ENCODE assay signal across 8 cellular contexts in the genomic region with DNA sequence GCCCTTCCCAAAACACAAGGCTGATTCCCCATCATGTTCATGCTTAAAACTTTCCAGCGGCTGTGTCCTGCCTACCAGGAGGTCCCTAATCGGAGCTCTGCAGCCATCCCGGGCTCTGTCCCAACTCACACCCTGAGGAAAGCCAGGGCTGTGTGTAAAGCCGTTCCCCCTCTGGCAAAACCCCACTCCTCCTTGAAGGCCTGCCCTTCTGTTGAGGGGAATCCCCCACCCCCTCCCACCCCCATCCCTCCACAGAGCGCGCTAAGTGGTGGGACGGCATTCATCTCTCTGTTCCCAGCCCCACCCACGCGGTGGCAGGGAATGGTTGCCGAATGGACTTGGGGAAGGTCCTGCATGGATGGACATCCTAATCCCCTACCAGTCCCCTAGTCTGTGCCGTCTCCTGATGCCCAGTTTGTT. TPM values are rescaled to one million over a fixed set of nuclear protein-coding genes. Genes with fewer than 3 reads are reported as not detected.
DNase-seq lines count a peak whose midpoint lies in the region; TF ChIP-seq lines count a peak whose summit lies in the region.

No MANE protein-coding gene starts in this region.

- no TSS peak for BruUV-seq in A673 (replicated peaks; lab: Mats Ljungman, UMichigan)

- H3K9ac ChIP-seq in Loucy (ENCODE audit: low read depth, low read length, poor library complexity, severe bottlenecking), result peak overlapping the region; percentile 71

- POLR2A ChIA-PET in A673 (lab: Charles Lee; ENCODE audit: low non-redundant PET), result no interaction called here

- H3K27ac ChIP-seq in A673 (ENCODE audit: low read depth, low read length, poor library complexity, severe bottlenecking) (peak overlapping the region; percentile 70), coronary artery (peak overlapping the region; percentile 99), muscle layer of duodenum (ENCODE audit: low read length) (peak overlapping the region; percentile 63)

- no peaks in the 10 kb centered on the region for H3K27me3 ChIP-seq in A673 (replicated peaks; ENCODE audit: insufficient read depth, low read depth, low read length, poor library complexity)
- no peaks in the 10 kb centered on the region for H3K27me3 ChIP-seq in Loucy (ENCODE audit: insufficient read depth, low read length, poor library complexity, severe bottlenecking)
- no peaks in the 10 kb centered on the region for H3K27me3 ChIP-seq in muscle layer of duodenum (ENCODE audit: low read depth, low read length)

- H2AFZ ChIP-seq in Loucy (ENCODE audit: low read length), result peak overlapping the region; percentile 81

- peaks cover 3% of the 10 kb centered on the region for H4K20me1 ChIP-seq in Loucy (ENCODE audit: insufficient read depth, low read length, poor library complexity, severe bottlenecking)

- H3K4me1 ChIP-seq in A673 (ENCODE audit: insufficient read depth, low read length, poor library complexity, severe bottlenecking) (no peaks in the 10 kb centered on the region), Loucy (ENCODE audit: insufficient read depth, low read length, poor library complexity, severe bottlenecking) (peaks cover 8% of the 10 kb centered on the region), muscle layer of duodenum (ENCODE audit: control insufficient read depth in 1 of 2, insufficient read depth in 2 of 2, low read length in 2 of 2) (peaks cover 3 to 19% of the 10 kb centered on the region in 2 donors)

- no peak for DNase-seq in A673 (ENCODE audit: low spot score)
- no peak for DNase-seq in coronary artery (ENCODE audit: low spot score)
- no peak for DNase-seq in effector CD4-positive, alpha-beta T cell
- DNase-seq in stimulated activated CD4-positive, alpha-beta T cell treated with anti-CD3 and anti-CD28 coated beads, Interleukin-4, amount 100 ng/mL, for 24 hours, result no peak
- no peak for DNase-seq in HCEC 1CT
- DNase-seq in C1 segment of cervical spinal cord (lab: John Stamatoyannopoulos, UW), result no peak

- peak overlapping the region; percentile 87 for H3K4me2 ChIP-seq in Loucy (ENCODE audit: low read depth, low read length, poor library complexity, severe bottlenecking)

- H3F3A ChIP-seq in Loucy (ENCODE audit: low read depth), result no peaks in the 10 kb centered on the region

- intact Hi-C loops in A673 (cut with micrococcal nuclease; ENCODE audit: unreplicated experiment), result no loop called here

- H3K9me3 ChIP-seq in A673 (ENCODE audit: low read depth, low read length, poor library complexity, severe bottlenecking) (no peaks in the 10 kb centered on the region), Loucy (ENCODE audit: insufficient read depth, low read depth, low read length) (no peaks in the 10 kb centered on the region), muscle layer of duodenum (ENCODE audit: control insufficient read depth in 1 of 2, low read length in 2 of 2) (no peaks in the 10 kb centered on the region)

- H3K4me3 ChIP-seq in A673 (ENCODE audit: low read depth, low read length, poor library complexity, severe bottlenecking) (peak overlapping the region; percentile 95), Loucy (ENCODE audit: low read length, poor library complexity, severe bottlenecking) (peak overlapping the region; percentile 95), coronary artery (peak overlapping the region; percentile 95), muscle layer of duodenum (ENCODE audit: low read depth in 1 of 2, low read length in 2 of 2) (peak overlapping the region; percentile 67 to 93)

- no peaks in the 10 kb centered on the region for H3K9me2 ChIP-seq in Loucy (replicated peaks; ENCODE audit: low read depth, low read length)

- CTCF ChIA-PET in A673 (lab: Charles Lee), result no interaction called here

- H3K36me3 ChIP-seq in A673 (ENCODE audit: insufficient read depth, low read length, poor library complexity, severe bottlenecking) (no peaks in the 10 kb centered on the region), Loucy (ENCODE audit: insufficient read depth, low read length) (no peaks in the 10 kb centered on the region), muscle layer of duodenum (ENCODE audit: control insufficient read depth in 1 of 2, insufficient read depth in 2 of 2, low read length in 2 of 2) (peaks cover 0 to 9% of the 10 kb centered on the region in 2 donors)

- TF ChIP-seq CTCF in A673 (conservative IDR thresholded peaks at IDR 0.05; ENCODE audit: low read depth, low read length) (no peak), Loucy (conservative IDR thresholded peaks at IDR 0.05; ENCODE audit: low read length) (no peak), coronary artery (IDR thresholded peaks at IDR 0.05) (no peak)

- no peaks in the 10 kb centered on the region for H3K79me2 ChIP-seq in Loucy (ENCODE audit: insufficient read depth, low read length)

RNA-seq across cellular contexts. Expression of a gene that starts 0.7 kb away (rescaled TPM):
- 18.7 and 18.9 TPM in 2 replicates for total RNA-seq in A673 (2021)

RNA-seq across cellular contexts. Expression of a gene that starts 52.7 kb away (rescaled TPM):
- 36.3 and 40.3 TPM in 2 replicates for total RNA-seq in A673 (2021)

RNA-seq across cellular contexts. Expression of a gene that starts 52.8 kb away (rescaled TPM):
- total RNA-seq in A673 (2021), result 316 and 343 TPM in 2 replicates
